ENCODE assay signal across 23 cellular contexts in genomic region chr5:56478062-56478461, GRCh38.
DNase-seq lines count a peak whose midpoint lies in the region; ATAC-seq and TF ChIP-seq lines count a peak whose summit lies in the region.
"Had no signal": no experiment of that assay in that cellular context is flagged by ENCODE, and none has a peak within 500 bp of the region (broad histone marks: within the 10 kb centered on the region; RNA-seq: fewer than 3 reads in every experiment).

No MANE protein-coding gene starts in this region.

- CTCF ChIA-PET in activated naive CD4-positive, alpha-beta T cell treated with anti-CD3 and anti-CD28 coated beads, Interleukin-2, amount 10 ng/mL, durations not matched to agents 7 days and 5 days (lab: Charles Lee), result interaction anchor here (1.1 to 1.4 kb wide), 2 partner anchors 207 to 360 kb away, joined by 3 to 6 read pairs; no protein-coding TSS in a partner anchor
- CTCF ChIA-PET in IMR-90 (lab: Yijun Ruan, JAX) (no interaction called here), activated B cell treated with CpG ODN at 0.5 μM for 24 hours (lab: Charles Lee) (interaction anchor here (0.9 to 2.8 kb wide), 2 partner anchors 207 to 360 kb away, joined by 3 to 12 read pairs; no protein-coding TSS in a partner anchor)

- TF ChIP-seq CTCF in IMR-90 (conservative IDR thresholded peaks at IDR 0.05; ENCODE audit: low read depth, low read length), result no peak
- no peak for TF ChIP-seq CTCF in activated B cell treated with CpG ODN at 0.5 μM for 24 hours (IDR thresholded peaks at IDR 0.05)
- TF ChIP-seq CTCF in nephron (IDR thresholded peaks at IDR 0.05; ENCODE audit: unreplicated experiment in 3 of 3), result no peak

- no peak overlapping the region for H3K18ac ChIP-seq in IMR-90 (ENCODE audit: low read depth, low read length)

- peaks cover 3% of the 10 kb centered on the region for H3K9me3 Mint-ChIP-seq in activated naive CD4-positive, alpha-beta T cell treated with anti-CD3 and anti-CD28 coated beads, Interleukin-2, amount 10 ng/mL, durations not matched to agents 7 days and 5 days
- H3K9me3 Mint-ChIP-seq in activated naive CD4-positive, alpha-beta T cell treated with anti-CD3 and anti-CD28 coated beads, Interleukin-2, amount 50 U/mL, for 72 hours, result no peaks in the 10 kb centered on the region
- H3K9me3 Mint-ChIP-seq in activated B cell treated with CpG ODN at 0.5 μM for 24 hours (no peaks in the 10 kb centered on the region), nephron (no peaks in the 10 kb centered on the region)

- H2AFZ ChIP-seq in IMR-90 (replicated peaks; ENCODE audit: low read length, poor library complexity), result no peak overlapping the region

- H3K27me3 ChIP-seq in IMR-90 (ENCODE audit: control insufficient read depth, insufficient read depth, low read length), result no peaks in the 10 kb centered on the region

- no peaks in the 10 kb centered on the region for H3K36me3 ChIP-seq in IMR-90 (ENCODE audit: control insufficient read depth, insufficient read depth, low read length)

- no peak for TF ChIP-seq RAD21 in IMR-90 (IDR thresholded peaks at IDR 0.05; ENCODE audit: low read length)

- H3K9ac ChIP-seq in IMR-90 (ENCODE audit: low read depth, low read length), result no peak overlapping the region

- H4K91ac ChIP-seq in IMR-90 (ENCODE audit: insufficient read depth, low read depth, low read length), result 0 out of 2 replicates have a peak overlapping the region, but pooled peaks have one; percentile 5

- TF ChIP-seq POLR2A in IMR-90 (IDR thresholded peaks at IDR 0.05; ENCODE audit: low read depth, low read length), result no peak

- H3K36me3 Mint-ChIP-seq in activated naive CD4-positive, alpha-beta T cell treated with anti-CD3 and anti-CD28 coated beads, Interleukin-2, amount 10 ng/mL, durations not matched to agents 7 days and 5 days, result peaks cover 1% of the 10 kb centered on the region
- no peaks in the 10 kb centered on the region for H3K36me3 Mint-ChIP-seq in activated naive CD4-positive, alpha-beta T cell treated with anti-CD3 and anti-CD28 coated beads, Interleukin-2, amount 50 U/mL, for 72 hours
- H3K36me3 Mint-ChIP-seq in activated B cell treated with CpG ODN at 0.5 μM for 24 hours (ENCODE audit: low read depth) (no peaks in the 10 kb centered on the region), nephron (ENCODE audit: low read depth) (no peaks in the 10 kb centered on the region)

- no peak overlapping the region for H3K23ac ChIP-seq in IMR-90 (ENCODE audit: low read depth, low read length)

- H3K27ac Mint-ChIP-seq in activated naive CD4-positive, alpha-beta T cell treated with anti-CD3 and anti-CD28 coated beads, Interleukin-2, amount 10 ng/mL, durations not matched to agents 7 days and 5 days, result peak overlapping the region; percentile 82
- H3K27ac Mint-ChIP-seq in activated naive CD4-positive, alpha-beta T cell treated with anti-CD3 and anti-CD28 coated beads, Interleukin-2, amount 50 U/mL, for 72 hours, result no peak overlapping the region
- H3K27ac Mint-ChIP-seq in activated B cell treated with CpG ODN at 0.5 μM for 24 hours (peak overlapping the region; percentile 12), nephron (peak overlapping the region in 2 of 3 experiments; percentile 58 to 63)

- no peak overlapping the region for H3K4me3 Mint-ChIP-seq in activated naive CD4-positive, alpha-beta T cell treated with anti-CD3 and anti-CD28 coated beads, Interleukin-2, amount 10 ng/mL, durations not matched to agents 7 days and 5 days
- H3K4me3 Mint-ChIP-seq in activated B cell treated with CpG ODN at 0.5 μM for 24 hours (no peak overlapping the region), nephron (no peak overlapping the region)

- no peak for DNase-seq in activated naive CD4-positive, alpha-beta T cell treated with anti-CD3 and anti-CD28 coated beads, Interleukin-2, amount 10 ng/mL, durations not matched to agents 7 days and 5 days
- no peak for DNase-seq in activated naive CD4-positive, alpha-beta T cell treated with anti-CD3 and anti-CD28 coated beads, Interleukin-2, amount 50 U/mL, for 72 hours (ENCODE audit: low spot score in 2 of 2)
- no peak for DNase-seq in IMR-90
- DNase-seq in activated B cell treated with CpG ODN at 0.5 μM for 24 hours, result no peak
- no peak for DNase-seq in nucleus accumbens (lab: John Stamatoyannopoulos, UW)
- no peak for DNase-seq in caudate nucleus (lab: John Stamatoyannopoulos, UW)
- DNase-seq in RPMI8226, result no peak
- DNase-seq: DMS153, DND-41, Kasumi-1, NCI-H1092 treated with DMSO at 0.1 percent for 48 hours, NCI-H1436, NCI-H187, NCI-H2081 treated with DMSO at 0.1 percent for 48 hours, NCI-H2171, NCI-H345, NCI-H524, NCI-H774, SHP77 treated with DMSO at 0.1 percent for 48 hours had no signal

- H4K8ac ChIP-seq in IMR-90 (ENCODE audit: low read depth in 2 of 2, low read length in 2 of 2), result no peak overlapping the region

- no peaks in the 10 kb centered on the region for H3K27me3 Mint-ChIP-seq in activated naive CD4-positive, alpha-beta T cell treated with anti-CD3 and anti-CD28 coated beads, Interleukin-2, amount 10 ng/mL, durations not matched to agents 7 days and 5 days
- no peaks in the 10 kb centered on the region for H3K27me3 Mint-ChIP-seq in activated B cell treated with CpG ODN at 0.5 μM for 24 hours
- peaks cover 6% of the 10 kb centered on the region for H3K27me3 Mint-ChIP-seq in nephron (ENCODE audit: low read depth)

- H3K9me1 ChIP-seq in IMR-90 (ENCODE audit: insufficient read depth, low read length), result peaks cover 25% of the 10 kb centered on the region

- 0 out of 3 replicates have a peak overlapping the region, but pooled peaks have one; percentile 12 for H2BK15ac ChIP-seq in IMR-90 (ENCODE audit: low read depth, low read length)

- H3K4me3 ChIP-seq in IMR-90 (ENCODE audit: insufficient read depth, low read depth, low read length), result no peak overlapping the region

- intact Hi-C loops in IMR-90 (cut with micrococcal nuclease) (loop anchor here (5.0 kb wide), 2 partner anchors 61 to 121 kb away; no protein-coding TSS in a partner anchor), activated B cell treated with CpG ODN at 0.5 μM for 24 hours (cut with micrococcal nuclease) (no loop called here)

- H3K4me1 ChIP-seq in IMR-90 (ENCODE audit: control insufficient read depth, insufficient read depth, low read length), result peaks cover 29% of the 10 kb centered on the region

- no peak overlapping the region for H4K5ac ChIP-seq in IMR-90 (ENCODE audit: low read depth, low read length)

- peak overlapping the region; percentile 51; the same call in 1 of the 2 replicates for H2BK120ac ChIP-seq in IMR-90 (ENCODE audit: low read depth, low read length)

- peak overlapping the region; percentile 23; the same call in 1 of the 2 replicates for H2AK5ac ChIP-seq in IMR-90 (ENCODE audit: low read depth, low read length)

- H2BK5ac ChIP-seq in IMR-90 (ENCODE audit: low read depth, low read length, poor library complexity, severe bottlenecking), result no peak overlapping the region

- H3K56ac ChIP-seq in IMR-90 (ENCODE audit: extremely low read depth, insufficient read depth, low read length), result no peak overlapping the region; the same call in 1 of the 2 replicates

- no peak overlapping the region for H3K4ac ChIP-seq in IMR-90 (ENCODE audit: low read depth, low read length)

- no peaks in the 10 kb centered on the region for H3K9me3 ChIP-seq in IMR-90 (ENCODE audit: control insufficient read depth, insufficient read depth, low read length)

- H3K14ac ChIP-seq in IMR-90 (replicated peaks; ENCODE audit: low read depth, low read length), result no peak overlapping the region

- dilution Hi-C loops in IMR-90 (cut with HindIII; ENCODE audit: low sequenced_read_pairs, unreplicated experiment), result no loop called here

- H3K27ac ChIP-seq in IMR-90 (ENCODE audit: insufficient read depth, low read length) (no peak overlapping the region), caudate nucleus (ENCODE audit: low read depth, low read length) (no peak overlapping the region)
- H3K27ac ChIP-seq: C4-2B, HL-60 had no signal

- H3K4me1 Mint-ChIP-seq in activated naive CD4-positive, alpha-beta T cell treated with anti-CD3 and anti-CD28 coated beads, Interleukin-2, amount 10 ng/mL, durations not matched to agents 7 days and 5 days, result peaks cover 62% of the 10 kb centered on the region
- peaks cover 44% of the 10 kb centered on the region for H3K4me1 Mint-ChIP-seq in activated B cell treated with CpG ODN at 0.5 μM for 24 hours
- peaks cover 45% of the 10 kb centered on the region for H3K4me1 Mint-ChIP-seq in nephron

- no peak for ATAC-seq in activated naive CD4-positive, alpha-beta T cell treated with anti-CD3 and anti-CD28 coated beads, Interleukin-2, amount 50 U/mL, for 72 hours
- ATAC-seq in IMR-90 (ENCODE audit: low read depth), result no peak
- no peak for ATAC-seq in activated B cell treated with CpG ODN at 0.5 μM for 24 hours (ENCODE audit: low read depth)
- ATAC-seq: Panc1 had no signal

- no peak overlapping the region for H3K4me2 ChIP-seq in IMR-90 (ENCODE audit: low read depth, low read length)

- H2BK20ac ChIP-seq in IMR-90 (ENCODE audit: low read depth, low read length), result 0 out of 2 replicates have a peak overlapping the region, but pooled peaks have one; percentile 48

- no CpG with 5 or more reads among the region's 3 CpGs for WGBS in IMR-90 (ENCODE audit: extremely low coverage in 2 of 2, insufficient read length in 1 of 2), 2 experiments

- H2AK9ac ChIP-seq in IMR-90 (replicated peaks; ENCODE audit: low read depth, low read length, poor library complexity), result no peak overlapping the region

- POLR2A ChIA-PET in IMR-90 (lab: Charles Lee; ENCODE audit: unreplicated experiment), result no interaction called here
- POLR2A ChIA-PET in activated B cell treated with CpG ODN at 0.5 μM for 24 hours (lab: Charles Lee), result interaction anchor here (0.8 to 2.7 kb wide), 2 partner anchors 59 to 208 kb away, joined by 5 to 8 read pairs; no protein-coding TSS in a partner anchor

- H4K20me1 ChIP-seq in IMR-90 (ENCODE audit: insufficient read depth, low read length), result no peaks in the 10 kb centered on the region

- in situ Hi-C loops in IMR-90 (cut with MboI; ENCODE audit: low sequenced_read_pairs), result no loop called here

- BruUV-seq in IMR-90 (replicated peaks; lab: Mats Ljungman, UMichigan), result no TSS peak

- H3K79me1 ChIP-seq in IMR-90 (ENCODE audit: low read depth in 1 of 2, low read length in 2 of 2), result peaks cover 0 to 4% of the 10 kb centered on the region in 2 experiments; a peak in 1 of 4 replicates

TF ChIP-seq in IMR-90, 13 proteins besides CTCF, POLR2A, EP300 and RAD21 (continues in another document):
- no peak for TF ChIP-seq CHD1 (IDR thresholded peaks at IDR 0.05; ENCODE audit: low read depth, low read length)
- TF ChIP-seq, protein P1, sequence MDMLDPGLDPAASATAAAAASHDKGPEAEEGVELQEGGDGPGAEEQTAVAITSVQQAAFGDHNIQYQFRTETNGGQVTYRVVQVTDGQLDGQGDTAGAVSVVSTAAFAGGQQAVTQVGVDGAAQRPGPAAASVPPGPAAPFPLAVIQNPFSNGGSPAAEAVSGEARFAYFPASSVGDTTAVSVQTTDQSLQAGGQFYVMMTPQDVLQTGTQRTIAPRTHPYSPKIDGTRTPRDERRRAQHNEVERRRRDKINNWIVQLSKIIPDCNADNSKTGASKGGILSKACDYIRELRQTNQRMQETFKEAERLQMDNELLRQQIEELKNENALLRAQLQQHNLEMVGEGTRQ (IDR thresholded peaks at IDR 0.05; ENCODE audit: low read depth, low read length), result no peak
- TF ChIP-seq MAZ (IDR thresholded peaks at IDR 0.05; ENCODE audit: borderline replicate concordance, low read depth, low read length), result no peak
- no peak for TF ChIP-seq RCOR1 (IDR thresholded peaks at IDR 0.05; ENCODE audit: insufficient replicate concordance, low read length)
- no peak for TF ChIP-seq BHLHE40 (IDR thresholded peaks at IDR 0.05; ENCODE audit: low read depth, low read length)

Comparison
In these comparisons a context has a peak if more than half of its experiments do, and no peak if none do; other contexts are left out.
1. H3K27ac Mint-ChIP-seq: peak in activated naive CD4-positive, alpha-beta T cell treated with anti-CD3 and anti-CD28 coated beads, Interleukin-2, amount 10 ng/mL, durations not matched to agents 7 days and 5 days (single experiment), activated B cell treated with CpG ODN at 0.5 μM for 24 hours (single experiment) and nephron (2 of 3); none in activated naive CD4-positive, alpha-beta T cell treated with anti-CD3 and anti-CD28 coated beads, Interleukin-2, amount 50 U/mL, for 72 hours (0 of 2).